In the genomic region with DNA sequence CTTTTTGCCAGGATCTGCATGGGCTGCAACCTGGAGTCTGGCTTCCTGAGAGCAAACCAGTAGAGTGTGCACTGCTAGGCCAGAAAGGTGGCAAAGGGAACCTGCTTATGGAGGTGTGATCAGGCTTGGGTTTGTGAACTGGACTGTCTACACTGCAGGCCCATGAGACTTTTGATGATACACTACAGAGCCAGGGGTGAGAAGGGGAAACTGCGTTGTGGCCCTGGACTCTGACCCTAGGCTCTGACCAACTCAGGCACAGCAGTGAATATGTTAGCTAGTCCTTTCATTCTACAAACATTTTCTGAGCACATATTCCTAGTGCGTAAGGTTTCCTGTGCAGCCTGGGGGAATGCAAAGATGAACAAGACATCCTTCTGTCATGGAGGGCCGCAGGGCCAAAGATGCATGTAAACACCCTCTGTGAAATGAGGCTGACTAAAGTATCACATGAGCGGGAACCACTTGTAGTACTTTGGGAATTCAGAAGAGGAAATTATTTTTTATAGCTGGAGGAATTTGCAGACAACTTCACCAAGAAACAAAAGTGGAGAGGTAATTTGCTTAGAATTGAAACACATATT, we compare ENCODE assay signal across 22 cellular contexts.
"Had no signal": no experiment of that assay in that cellular context is flagged by ENCODE, and none has a peak within 500 bp of the region (broad histone marks: within the 10 kb centered on the region; RNA-seq: fewer than 3 reads in every experiment).

No MANE protein-coding gene starts in this region.

- H3K27me3 ChIP-seq: SJSA1 had no signal

- H3K4me2 ChIP-seq: KMS-11 had no signal

- H3K4me1 ChIP-seq: SJSA1 had no signal

- H3K9me3 ChIP-seq: SJSA1 had no signal

- H3K9ac ChIP-seq: KMS-11 had no signal

- ATAC-seq: activated CD4-positive, CD25-positive, alpha-beta regulatory T cell treated with anti-CD3 and anti-CD28 coated beads, Interleukin-2, amount 50 U/mL, for 24 hours; activated CD8-positive, alpha-beta T cell treated with anti-CD3 and anti-CD28 coated beads, Interleukin-2, amount 10 ng/mL, durations not matched to agents 7 days and 5 days; Panc1 had no signal

- H3K27ac ChIP-seq: KMS-11, RWPE1, SJSA1 had no signal

- H3K36me3 ChIP-seq: SJSA1 had no signal

- H3K4me3 ChIP-seq: SJSA1 had no signal

- DNase-seq: activated CD4-positive, alpha-beta T cell treated with anti-CD3 and anti-CD28 coated beads for 4 hours; activated CD4-positive, alpha-beta T cell treated with anti-CD3 and anti-CD28 coated beads, Interleukin-2, amount 50 U/mL, for 4 hours; activated CD8-positive, alpha-beta memory T cell treated with anti-CD3 and anti-CD28 coated beads, Interleukin-2, amount 50 U/mL, for 48 hours; activated CD8-positive, alpha-beta T cell treated with anti-CD3 and anti-CD28 coated beads, Interleukin-2, amount 10 ng/mL, durations not matched to agents 7 days and 5 days; activated naive CD4-positive, alpha-beta T cell; activated T-cell treated with anti-CD3 and anti-CD28 coated beads, Interleukin-2, amount 50 U/mL, for 1 hour; aorta; central memory CD4-positive, alpha-beta T cell; NCI-H1092; NCI-H1417 treated with DMSO at 0.1 percent for 48 hours; NCI-H1694 treated with DMSO at 0.1 percent for 48 hours; NCI-H2029 treated with DMSO at 0.1 percent for 48 hours; NCI-H510A treated with DMSO at 0.1 percent for 48 hours; NCI-H69; NK-92 treated with Interleukin-12 subunit alpha and Interleukin-12 subunit beta, amount 100 ng/mL, for 24 hours; OCI-M1; Right ventricle myocardium superior had no signal
